In genomic region chr19:50050406-50051223, GRCh38 we compare ENCODE assay signal across 8 cellular contexts. TPM values are rescaled to one million over a fixed set of nuclear protein-coding genes. Genes with fewer than 3 reads are reported as not detected.
DNase-seq lines count a peak whose midpoint lies in the region; ATAC-seq and TF ChIP-seq lines count a peak whose summit lies in the region.

No MANE protein-coding gene starts in this region.

- H3K36me3 ChIP-seq in OCI-LY1 (ENCODE audit: insufficient read depth, low read length) = peaks cover 30% of the 10 kb centered on the region

- H3K27ac Mint-ChIP-seq in activated T-cell treated with anti-CD3 and anti-CD28 coated beads, Interleukin-2, amount 50 U/mL, for 72 hours = peak overlapping the region; percentile 39
- H3K27ac Mint-ChIP-seq in naive thymus-derived CD8-positive, alpha-beta T cell = peak overlapping the region; percentile 77 to 99 (median 95)

- peaks cover 9 to 15% of the 10 kb centered on the region in 2 donors for H3K36me3 Mint-ChIP-seq in activated T-cell treated with anti-CD3 and anti-CD28 coated beads, Interleukin-2, amount 50 U/mL, for 72 hours (ENCODE audit: insufficient read depth in 2 of 2)
- peaks cover 5 to 23% (median 14%) of the 10 kb centered on the region in 3 donors for H3K36me3 Mint-ChIP-seq in naive thymus-derived CD8-positive, alpha-beta T cell

- POLR2A ChIA-PET in naive thymus-derived CD8-positive, alpha-beta T cell (lab: Charles Lee) = interaction anchor here (1.0 to 1.2 kb wide), 2 partner anchors 122 to 333 kb away, joined by 3 to 5 read pairs; partner anchors contain the start of genes ATF5 and NUP62

- no peaks in the 10 kb centered on the region for H4K20me1 ChIP-seq in OCI-LY1 (ENCODE audit: insufficient read depth, low read length)

- no peak overlapping the region for H3K9ac ChIP-seq in OCI-LY1 (ENCODE audit: low read length)

- peaks cover 0 to 3% of the 10 kb centered on the region in 2 donors for H3K9me3 Mint-ChIP-seq in activated T-cell treated with anti-CD3 and anti-CD28 coated beads, Interleukin-2, amount 50 U/mL, for 72 hours
- peaks cover 0 to 22% (median 6%) of the 10 kb centered on the region in 9 donors for H3K9me3 Mint-ChIP-seq in naive thymus-derived CD8-positive, alpha-beta T cell

- no peaks in the 10 kb centered on the region for H3F3A ChIP-seq in OCI-LY1 (ENCODE audit: insufficient read depth, low read length)

- peak overlapping the region; percentile 83 to 95 for H3K4me3 Mint-ChIP-seq in activated T-cell treated with anti-CD3 and anti-CD28 coated beads, Interleukin-2, amount 50 U/mL, for 72 hours
- H3K4me3 Mint-ChIP-seq in naive thymus-derived CD8-positive, alpha-beta T cell = peak overlapping the region; percentile 85 to 95 (median 92)

- H3K79me2 ChIP-seq in OCI-LY1 (ENCODE audit: insufficient read depth, low read length) = no peaks in the 10 kb centered on the region

- H3K27me3 Mint-ChIP-seq in activated T-cell treated with anti-CD3 and anti-CD28 coated beads, Interleukin-2, amount 50 U/mL, for 72 hours (ENCODE audit: low read depth) = peaks cover 7% of the 10 kb centered on the region
- H3K27me3 Mint-ChIP-seq in naive thymus-derived CD8-positive, alpha-beta T cell = peaks cover 0 to 2% (median 0%) of the 10 kb centered on the region in 5 donors

- peak; percentile 85 to 86 for ATAC-seq in activated T-cell treated with anti-CD3 and anti-CD28 coated beads, Interleukin-2, amount 50 U/mL, for 72 hours (replicated peaks in 1 of 2)
- ATAC-seq in naive thymus-derived CD8-positive, alpha-beta T cell = peak; percentile 84 to 85
- ATAC-seq in HG03097 (IDR thresholded peaks at IDR 0.05; ENCODE audit: low FRiP score, unreplicated experiment) = no peak

- H3K4me1 Mint-ChIP-seq in activated T-cell treated with anti-CD3 and anti-CD28 coated beads, Interleukin-2, amount 50 U/mL, for 72 hours (ENCODE audit: low read depth) = peaks cover 14% of the 10 kb centered on the region
- peaks cover 11 to 15% (median 14%) of the 10 kb centered on the region in 4 donors for H3K4me1 Mint-ChIP-seq in naive thymus-derived CD8-positive, alpha-beta T cell

- peaks cover 16% of the 10 kb centered on the region for H3K9me3 ChIP-seq in OCI-LY1 (ENCODE audit: low read length)

- peak overlapping the region; percentile 64 for H3K4me3 ChIP-seq in AG09309 (ENCODE audit: control insufficient read depth, low read depth, low read length)
- H3K4me3 ChIP-seq in HFF-Myc (replicated peaks; ENCODE audit: low read depth, low read length) = peak overlapping the region; percentile 45
- H3K4me3 ChIP-seq in OCI-LY1 (ENCODE audit: low read depth, low read length, poor library complexity, severe bottlenecking) = peak overlapping the region; percentile 47

- peak; percentile 54 for DNase-seq in AG09309 (ENCODE audit: low read depth)
- DNase-seq in HFF-Myc (ENCODE audit: extremely low read depth, low read depth) = peak; percentile 45
- DNase-seq in activated T-cell treated with anti-CD3 and anti-CD28 coated beads, Interleukin-2, amount 50 U/mL, for 72 hours = peak; percentile 74
- peak; percentile 77 for DNase-seq in fibroblast of gingiva (ENCODE audit: low read depth)
- peak; percentile 58 to 94 (median 80) for DNase-seq in naive thymus-derived CD8-positive, alpha-beta T cell
- peak; percentile 41 to 74 for DNase-seq in stimulated activated CD8-positive, alpha-beta memory T cell treated with anti-CD3 and anti-CD28 coated beads, Interleukin-7, amount 100 ng/mL, for 48 hours (ENCODE audit: extremely low read depth in 1 of 2, low read depth in 1 of 2)

- no peaks in the 10 kb centered on the region for H3K9me2 ChIP-seq in OCI-LY1 (ENCODE audit: low read depth, low read length)

- no peak overlapping the region for H3K27ac ChIP-seq in OCI-LY1 (ENCODE audit: low read depth, low read length, poor library complexity, severe bottlenecking)

- H3K27me3 ChIP-seq in OCI-LY1 (ENCODE audit: insufficient read depth, low read length) = no peaks in the 10 kb centered on the region

- H3K4me2 ChIP-seq in OCI-LY1 (ENCODE audit: low read length) = peak overlapping the region; percentile 59

- TF ChIP-seq CTCF in AG09309 (IDR thresholded peaks at IDR 0.05; ENCODE audit: control insufficient read depth, insufficient read depth, low read depth, low read length, missing control alignments) = no peak
- TF ChIP-seq CTCF in HFF-Myc (IDR thresholded peaks at IDR 0.05; ENCODE audit: low read depth, low read length, missing control alignments) = no peak
- TF ChIP-seq CTCF in OCI-LY1 (IDR thresholded peaks at IDR 0.05; ENCODE audit: low read length) = no peak

- peaks cover 6% of the 10 kb centered on the region for H3K4me1 ChIP-seq in OCI-LY1 (ENCODE audit: insufficient read depth, low read length, severe bottlenecking)

- no peak overlapping the region for H2AFZ ChIP-seq in OCI-LY1 (ENCODE audit: low read length)

RNA-seq across cellular contexts. Expression of gene ZNF473, which starts 24.8 kb away (rescaled TPM):
- 10 to 100 TPM; 13.2 to 19.7 TPM for total RNA-seq in activated T-cell treated with anti-CD3 and anti-CD28 coated beads, Interleukin-2, amount 50 U/mL, for 72 hours
- 10 to 100 TPM in 1 of 2 experiments, 1 to 10 TPM in 1; 9.8 to 11.1 TPM for total RNA-seq in naive thymus-derived CD8-positive, alpha-beta T cell
- polyA plus RNA-seq in naive thymus-derived CD8-positive, alpha-beta T cell = 1 to 10 TPM; 3.6 to 7.0 (median 3.7) TPM

RNA-seq across cellular contexts. Expression of gene VRK3, which starts 25.4 kb away (rescaled TPM):
- 10 to 100 TPM; 59.7 to 65.5 TPM for total RNA-seq in activated T-cell treated with anti-CD3 and anti-CD28 coated beads, Interleukin-2, amount 50 U/mL, for 72 hours
- 100 to 1,000 TPM in 1 of 2 experiments, 10 to 100 TPM in 1; 92.8 to 106 TPM for total RNA-seq in naive thymus-derived CD8-positive, alpha-beta T cell
- polyA plus RNA-seq in naive thymus-derived CD8-positive, alpha-beta T cell = 10 to 100 TPM; 73.4 to 91.8 (median 81.2) TPM
